In genomic region chr20:8043687-8044278, GRCh38 we compare ENCODE assay signal across 8 cellular contexts. TPM values are rescaled to one million over a fixed set of nuclear protein-coding genes. Genes with fewer than 3 reads are reported as not detected.
DNase-seq lines count a peak whose midpoint lies in the region; ATAC-seq and TF ChIP-seq lines count a peak whose summit lies in the region.

No MANE protein-coding gene starts in this region.

- no peak overlapping the region for H2BK120ac ChIP-seq in H9 (ENCODE audit: low read depth, low read length, poor library complexity, severe bottlenecking)

- H3K27me3 ChIP-seq in H9 (ENCODE audit: insufficient read depth, low read length) (no peaks in the 10 kb centered on the region), Panc1 (ENCODE audit: control insufficient read depth, insufficient read depth, low read length) (no peaks in the 10 kb centered on the region; the same call in 1 of the 2 replicates), lung (ENCODE audit: control insufficient read depth, insufficient read depth) (no peaks in the 10 kb centered on the region)

- H3K27me3 Mint-ChIP-seq in H9 (ENCODE audit: low read depth), result no peaks in the 10 kb centered on the region

- H4K91ac ChIP-seq in H9 (ENCODE audit: insufficient read length, low read depth, low read length), result no peak overlapping the region

- H3K79me1 ChIP-seq in H9 (ENCODE audit: insufficient read depth, low read depth, low read length, poor library complexity, severe bottlenecking), result no peaks in the 10 kb centered on the region

- H3K27ac ChIP-seq in H9 (ENCODE audit: insufficient read length, low read depth, low read length), result no peak overlapping the region
- no peak overlapping the region for H3K27ac ChIP-seq in Panc1 (ENCODE audit: low read length)
- H3K27ac ChIP-seq in lung (ENCODE audit: low read depth in 1 of 2, low read length in 1 of 2), result no peak overlapping the region

- H2AK5ac ChIP-seq in H9 (ENCODE audit: insufficient read length, low read length), result no peak overlapping the region

- H2BK20ac ChIP-seq in H9 (ENCODE audit: low read depth, low read length, poor library complexity, severe bottlenecking), result no peak overlapping the region

- no peak overlapping the region for H3K4me3 ChIP-seq in Panc1 (ENCODE audit: low read depth in 2 of 2, low read length in 2 of 2)
- H3K4me3 ChIP-seq in lung, result no peak overlapping the region

- no peak overlapping the region for H3K23ac ChIP-seq in H9 (ENCODE audit: insufficient read length, low read depth, low read length)

- no peaks in the 10 kb centered on the region; a peak in 1 of 5 replicates for H3K9me3 Mint-ChIP-seq in H9

- H3K79me2 ChIP-seq in H9 (ENCODE audit: insufficient read depth, low read length), result no peaks in the 10 kb centered on the region

- no peak overlapping the region for H3K27ac Mint-ChIP-seq in H9

- intact Hi-C loops in Panc1 (cut with micrococcal nuclease; ENCODE audit: unreplicated experiment), result loop anchor here (2.0 to 5.0 kb wide), 2 partner anchors 349 to 679 kb away; no protein-coding TSS in a partner anchor

- H2BK5ac ChIP-seq in H9 (ENCODE audit: insufficient read length, low read length), result no peak overlapping the region

- H3K9me3 ChIP-seq in H9 (ENCODE audit: control insufficient read depth, low read depth, low read length), result no peaks in the 10 kb centered on the region
- H3K9me3 ChIP-seq in Panc1 (ENCODE audit: control insufficient read depth, insufficient read depth, low read depth, low read length), result no peaks in the 10 kb centered on the region
- no peaks in the 10 kb centered on the region for H3K9me3 ChIP-seq in lung (ENCODE audit: control insufficient read depth in 2 of 2, insufficient read depth in 1 of 2, low read length in 1 of 2)

- no peak overlapping the region for H3K9ac ChIP-seq in H9 (ENCODE audit: extremely low read depth, insufficient read length, low read length)

- POLR2A ChIA-PET in Panc1 (lab: Charles Lee), result no interaction called here

- no CpG with 5 or more reads among the region's 13 CpGs for WGBS in H9 (ENCODE audit: extremely low coverage, insufficient read length, low lambda C conversion rate)
- WGBS in lung, 2 donors, result 32 to 36% methylated on average over 13 of the region's 13 CpGs

- no peaks in the 10 kb centered on the region for H4K20me1 ChIP-seq in H9 (ENCODE audit: control insufficient read depth, insufficient read depth, insufficient read length)

- BruUV-seq in Panc1 (replicated peaks; lab: Mats Ljungman, UMichigan), result no TSS peak

- H3K4me2 ChIP-seq in H9 (ENCODE audit: insufficient read depth, insufficient read length, low read length), result no peak overlapping the region

- H3K4me1 Mint-ChIP-seq in H9, result no peaks in the 10 kb centered on the region

- H3T11ph ChIP-seq in H9 (ENCODE audit: low read length), result no peak overlapping the region

- no peak overlapping the region for H3K56ac ChIP-seq in H9 (ENCODE audit: insufficient read length, low read depth, low read length)

- no peak overlapping the region for H3K4ac ChIP-seq in H9 (ENCODE audit: low read depth, low read length)

- CTCF ChIA-PET in Panc1 (lab: Charles Lee), result interaction anchor here (0.6 to 1.4 kb wide), 7 partner anchors 41 to 678 kb away, joined by 3 to 16 read pairs (median 5); no protein-coding TSS in a partner anchor

- DNase-seq in stimulated activated CD4-positive, alpha-beta T cell treated with anti-CD3 and anti-CD28 coated beads, TNF-alpha, amount 100 ng/mL, for 48 hours (ENCODE audit: low read depth in 3 of 3), result peak in 2 of 3 donors; percentile 3 to 25
- DNase-seq in stimulated activated CD4-positive, alpha-beta T cell treated with anti-CD3 and anti-CD28 coated beads, Interleukin-2, amount 100 ng/mL, for 48 hours, result no peak
- DNase-seq in H9 (no peak), LHCN-M2 (ENCODE audit: low read depth) (peak; percentile 34), Panc1 (ENCODE audit: low read depth, low spot score) (peak; percentile 42), dermis blood vessel endothelial cell (peak; percentile 79), lung (ENCODE audit: low spot score) (no peak)

- in situ Hi-C loops in Panc1 (cut with HindIII; ENCODE audit: low pct_unique_long_range_greater_than_20kb, low sequenced_read_pairs), result no loop called here

- H2BK15ac ChIP-seq in H9 (ENCODE audit: low read depth, low read length), result no peak overlapping the region

- H4K5ac ChIP-seq in H9 (ENCODE audit: insufficient read length, low read depth, low read length), result no peak overlapping the region

- peak; percentile 81; the same call in 1 of the 2 replicates for ATAC-seq in Panc1
- ATAC-seq in lung (ENCODE audit: insufficient read depth, low FRiP score), result no peak
- ATAC-seq in GM19397 (IDR thresholded peaks at IDR 0.05; ENCODE audit: unreplicated experiment), result no peak

- TF ChIP-seq CTCF in H9 (conservative IDR thresholded peaks at IDR 0.05), result peak; percentile 81
- peak; percentile 75; the same call in 1 of the 2 replicates for TF ChIP-seq CTCF in Panc1 (IDR thresholded peaks at IDR 0.05)
- TF ChIP-seq CTCF in lung (IDR thresholded peaks at IDR 0.05; ENCODE audit: control extremely low read depth, extremely low read depth), result peak; percentile 45

- no peaks in the 10 kb centered on the region for H3K4me1 ChIP-seq in H9 (ENCODE audit: insufficient read depth, low read length)
- no peaks in the 10 kb centered on the region for H3K4me1 ChIP-seq in Panc1 (ENCODE audit: control insufficient read depth, insufficient read depth, low read length)
- no peaks in the 10 kb centered on the region for H3K4me1 ChIP-seq in lung (ENCODE audit: control insufficient read depth in 2 of 2, insufficient read depth in 2 of 2, low read length in 2 of 2)

- H3K23me2 ChIP-seq in H9 (ENCODE audit: insufficient read length, low read depth, low read length, poor library complexity, severe bottlenecking), result no peaks in the 10 kb centered on the region

- no peak overlapping the region for H4K8ac ChIP-seq in H9 (replicated peaks; ENCODE audit: insufficient read length, low read depth, low read length)

- no peaks in the 10 kb centered on the region for H3K36me3 Mint-ChIP-seq in H9 (ENCODE audit: insufficient read depth in 1 of 3, low read depth in 3 of 3)

- no peak overlapping the region for H3K4me3 Mint-ChIP-seq in H9

- no peak overlapping the region for H3K14ac ChIP-seq in H9 (ENCODE audit: insufficient read depth, low read length)

- no peak overlapping the region for H2BK12ac ChIP-seq in H9 (ENCODE audit: insufficient read length, low read depth, low read length)

- H3K18ac ChIP-seq in H9 (ENCODE audit: insufficient read length, low read depth, low read length), result no peak overlapping the region

- H2AFZ ChIP-seq in H9 (ENCODE audit: low read length), result no peak overlapping the region

- H3K36me3 ChIP-seq in Panc1 (ENCODE audit: control insufficient read depth, insufficient read depth, low read length) (no peaks in the 10 kb centered on the region), lung (ENCODE audit: control insufficient read depth in 2 of 2, insufficient read depth in 2 of 2, low read length in 2 of 2) (no peaks in the 10 kb centered on the region)

RNA-seq across cellular contexts. Expression of gene TMX4, which starts 24.2 kb away (rescaled TPM):
- total RNA-seq in H9 (2021) (11.7 and 14.9 TPM in 2 replicates), LHCN-M2 (2014; rRNA removed) (24.0 and 29.3 TPM in 2 replicates), Panc1 (2021; ENCODE audit: unreplicated experiment) (34.6 TPM), dermis blood vessel endothelial cell (16.0 and 18.0 TPM in 2 replicates), lung (10 to 100 TPM; 27.4 to 45.2 TPM)
- polyA plus RNA-seq in LHCN-M2 (2012), result 6.1 TPM
- 12.5 TPM for polyA plus RNA-seq in Panc1 (2012; ENCODE audit: insufficient read length)
- 10 to 100 TPM in 1 of 2 donors, 1 to 10 TPM in 1; 7.8 to 11.7 TPM for polyA plus RNA-seq in lung

Comparison
In these comparisons a context has a peak if more than half of its experiments do, and no peak if none do; other contexts are left out.
1. DNase-seq: peak in stimulated activated CD4-positive, alpha-beta T cell treated with anti-CD3 and anti-CD28 coated beads, TNF-alpha, amount 100 ng/mL, for 48 hours (2 of 3), LHCN-M2 (single experiment), Panc1 (single experiment) and dermis blood vessel endothelial cell (single experiment); none in stimulated activated CD4-positive, alpha-beta T cell treated with anti-CD3 and anti-CD28 coated beads, Interleukin-2, amount 100 ng/mL, for 48 hours (0 of 2), H9 (single experiment) and lung (single experiment).
2. Peak in every context shown above with its lines, with median percentiles within 50 percentile points of each other: CTCF ChIP-seq.